Comparison of ENCODE assay signal across 15 cellular contexts in the genomic region with DNA sequence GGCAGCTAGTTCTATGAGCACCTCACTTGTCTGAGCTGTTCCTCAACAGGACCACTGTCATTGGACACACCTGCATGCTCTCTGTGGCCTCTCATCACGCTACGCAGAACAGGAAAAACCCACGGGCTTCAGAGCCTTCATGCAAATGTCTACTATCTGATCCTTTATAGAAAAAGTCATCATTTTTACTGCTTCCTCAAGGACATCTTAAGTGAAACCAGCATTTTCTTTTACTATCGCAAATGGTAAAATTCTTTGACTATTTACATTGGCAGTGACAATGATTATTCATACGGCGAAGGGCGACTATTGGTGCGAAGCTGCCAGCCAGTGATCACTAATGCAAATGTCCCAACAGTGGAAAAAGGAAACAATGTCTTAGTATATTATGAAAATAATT.
A peak's percentile ranks its signal among the peaks of the same experiment; 100 is the strongest.
DNase-seq lines count a peak whose midpoint lies in the region; ATAC-seq and TF ChIP-seq lines count a peak whose summit lies in the region.
"Had no signal": no experiment of that assay in that cellular context is flagged by ENCODE, and none has a peak within 500 bp of the region (broad histone marks: within the 10 kb centered on the region; RNA-seq: fewer than 3 reads in every experiment).

No MANE protein-coding gene starts in this region.

- H3K9me3 Mint-ChIP-seq in immature natural killer cell (no peaks in the 10 kb centered on the region), glutamatergic neuron (ENCODE audit: unreplicated experiment) (peaks cover 33% of the 10 kb centered on the region)
- H3K9me3 Mint-ChIP-seq: activated naive CD8-positive, alpha-beta T cell treated with anti-CD3 and anti-CD28 coated beads for 36 hours had no signal

- no peaks in the 10 kb centered on the region for H3K4me1 Mint-ChIP-seq in immature natural killer cell
- peaks cover 38% of the 10 kb centered on the region for H3K4me1 Mint-ChIP-seq in glutamatergic neuron (ENCODE audit: low read depth, unreplicated experiment)
- H3K4me1 Mint-ChIP-seq: activated naive CD8-positive, alpha-beta T cell treated with anti-CD3 and anti-CD28 coated beads for 36 hours; WTC11 had no signal

- H3K27me3 ChIP-seq in esophagus squamous epithelium: no peaks in the 10 kb centered on the region
- H3K27me3 ChIP-seq: testis had no signal

- no peak overlapping the region for H3K4me3 ChIP-seq in GM12865 (ENCODE audit: low read depth, low read length)
- no peak overlapping the region for H3K4me3 ChIP-seq in foreskin fibroblast (ENCODE audit: low read depth in 1 of 2, low read length in 2 of 2)
- no peak overlapping the region for H3K4me3 ChIP-seq in esophagus squamous epithelium
- H3K4me3 ChIP-seq: testis had no signal

- H3K36me3 Mint-ChIP-seq in immature natural killer cell: peaks cover 5 to 7% (median 5%) of the 10 kb centered on the region in 3 donors
- peaks cover 7% of the 10 kb centered on the region for H3K36me3 Mint-ChIP-seq in glutamatergic neuron (ENCODE audit: unreplicated experiment)

- TF ChIP-seq CTCF in GM12865 (IDR thresholded peaks at IDR 0.05; ENCODE audit: insufficient read depth, low read depth, low read length, missing control alignments) (no peak), foreskin fibroblast (IDR thresholded peaks at IDR 0.05; ENCODE audit: low read depth, low read length) (no peak), esophagus squamous epithelium (IDR thresholded peaks at IDR 0.05) (no peak), glutamatergic neuron (IDR thresholded peaks at IDR 0.05; ENCODE audit: partially characterized antibody, unreplicated experiment) (no peak)

- WGBS in esophagus squamous epithelium, 2 donors: 69 to 85% methylated on average over 8 of the region's 8 CpGs

- peaks cover 0 to 12% (median 4%) of the 10 kb centered on the region in 3 donors for H3K4me1 ChIP-seq in esophagus squamous epithelium

- H3K9me3 ChIP-seq in esophagus squamous epithelium: no peaks in the 10 kb centered on the region
- H3K9me3 ChIP-seq: testis had no signal

- peak; percentile 82 for ATAC-seq in GM21526 (IDR thresholded peaks at IDR 0.05; ENCODE audit: low FRiP score, unreplicated experiment)
- peak; percentile 87 for ATAC-seq in HG03565 (IDR thresholded peaks at IDR 0.05; ENCODE audit: unreplicated experiment)
- ATAC-seq: WTC11 had no signal

- DNase-seq in GM12865 (ENCODE audit: low read depth) (peak; percentile 70), foreskin fibroblast (peak; percentile 32 to 48), immature natural killer cell (no peak), NCI-H187 (lab: John Stamatoyannopoulos, UW) (no peak), esophagus squamous epithelium (lab: John Stamatoyannopoulos, UW) (no peak), glutamatergic neuron (no peak)
- DNase-seq: activated naive CD8-positive, alpha-beta T cell treated with anti-CD3 and anti-CD28 coated beads for 36 hours; hippocampal formation; NCI-H1105 treated with DMSO at 0.1 percent for 48 hours; NCI-H345; testis had no signal

- no peak overlapping the region for H3K4me3 Mint-ChIP-seq in immature natural killer cell
- no peak overlapping the region for H3K4me3 Mint-ChIP-seq in glutamatergic neuron (ENCODE audit: unreplicated experiment)
- H3K4me3 Mint-ChIP-seq: activated naive CD8-positive, alpha-beta T cell treated with anti-CD3 and anti-CD28 coated beads for 36 hours; WTC11 had no signal

- H3K27me3 Mint-ChIP-seq in immature natural killer cell (ENCODE audit: low read depth in 3 of 3): peaks cover 0 to 2% (median 0%) of the 10 kb centered on the region in 3 donors
- peaks cover 17% of the 10 kb centered on the region for H3K27me3 Mint-ChIP-seq in glutamatergic neuron (ENCODE audit: unreplicated experiment)
- H3K27me3 Mint-ChIP-seq: activated naive CD8-positive, alpha-beta T cell treated with anti-CD3 and anti-CD28 coated beads for 36 hours had no signal

- no peak overlapping the region for H3K27ac Mint-ChIP-seq in immature natural killer cell
- no peak overlapping the region for H3K27ac Mint-ChIP-seq in glutamatergic neuron (ENCODE audit: unreplicated experiment)
- H3K27ac Mint-ChIP-seq: activated naive CD8-positive, alpha-beta T cell treated with anti-CD3 and anti-CD28 coated beads for 36 hours; WTC11 had no signal

- H3K27ac ChIP-seq in esophagus squamous epithelium: no peak overlapping the region
- H3K27ac ChIP-seq: epithelial cell of prostate, testis had no signal

- H3K36me3 ChIP-seq in esophagus squamous epithelium: peaks cover 0 to 80% (median 0%) of the 10 kb centered on the region in 3 donors

- TF ChIP-seq POLR2A in esophagus squamous epithelium (IDR thresholded peaks at IDR 0.05): no peak

- intact Hi-C loops in esophagus squamous epithelium (cut with DNase I): no loop called here

Comparison
In these comparisons a context has a peak if more than half of its experiments do, and no peak if none do; other contexts are left out.
1. DNase-seq: peak in GM12865 (single experiment) and foreskin fibroblast (2 of 2); none in immature natural killer cell (0 of 3), NCI-H187 (0 of 2), esophagus squamous epithelium (single experiment) and glutamatergic neuron (single experiment).